Comparison of ENCODE assay signal across 23 cellular contexts in genomic region chr7:52287698-52288097, GRCh38.
"Had no signal": no experiment of that assay in that cellular context is flagged by ENCODE, and none has a peak within 500 bp of the region (broad histone marks: within the 10 kb centered on the region; RNA-seq: fewer than 3 reads in every experiment).

No MANE protein-coding gene starts in this region.

- H2AFZ ChIP-seq: neural progenitor cell had no signal

- H3K36me3 ChIP-seq: left ventricle myocardium inferior, neural progenitor cell, neutrophil, right atrium auricular region, right lobe of liver, suprapubic skin, thoracic aorta, tibial nerve, uterus had no signal

- FAIRE-seq: islet of Langerhans had no signal

- H3K4me1 ChIP-seq: left ventricle myocardium inferior, neural progenitor cell, right atrium auricular region, right lobe of liver, suprapubic skin, tibial nerve, uterus had no signal

- H3K4me3 ChIP-seq: left ventricle myocardium inferior, lung, neural progenitor cell, right atrium auricular region, right lobe of liver, suprapubic skin, thoracic aorta, tibial nerve, uterus had no signal

- H3K27ac ChIP-seq: left ventricle myocardium inferior, neural progenitor cell, neutrophil, right atrium auricular region, right lobe of liver, suprapubic skin, thoracic aorta, tibial nerve, uterus had no signal

- H3K4me2 ChIP-seq: neural progenitor cell had no signal

- DNase-seq: hypothalamus; immature natural killer cell; left ventricle myocardium inferior; mesendoderm; naive B cell; natural killer cell; nephron progenitor cell; occipital lobe; right lobe of liver; stimulated activated CD4-positive, alpha-beta T cell treated with anti-CD3 and anti-CD28 coated beads, Interleukin-12 subunit alpha, Interleukin-12 subunit beta, amount 100 ng/mL, for 4 hours; stimulated activated CD4-positive, alpha-beta T cell treated with anti-CD3 and anti-CD28 coated beads, Interleukin-15, amount 100 ng/mL, for 24 hours; stimulated activated CD4-positive, alpha-beta T cell treated with anti-CD3 and anti-CD28 coated beads, Interleukin-2, amount 100 ng/mL, for 24 hours; stimulated activated CD4-positive, alpha-beta T cell treated with anti-CD3 and anti-CD28 coated beads, Interleukin-4, amount 100 ng/mL, for 1 hour; stimulated activated naive B cell treated with anti-CD40 and anti-IgM and Interleukin-4, amounts not matched to agents 10 μg/mL and 1 μg/mL and 100 μg/mL, for 72 hours; uterus had no signal

- ATAC-seq: natural killer cell; right lobe of liver; stimulated activated naive B cell treated with anti-CD40 and anti-IgM and Interleukin-4, amounts not matched to agents 10 μg/mL and 1 μg/mL and 100 μg/mL, for 72 hours had no signal

- H3K9ac ChIP-seq: neural progenitor cell had no signal

- H3K27me3 ChIP-seq: neural progenitor cell, neutrophil, right atrium auricular region, right lobe of liver, suprapubic skin, tibial nerve, uterus had no signal

- H3K9me3 ChIP-seq: left ventricle myocardium inferior, neutrophil, right atrium auricular region, right lobe of liver, suprapubic skin, thoracic aorta, tibial nerve, uterus had no signal
